1 cellular context compared by ENCODE assay signal in genomic region chr5:3225201-3225960, GRCh38.
TF ChIP-seq lines count a peak whose summit lies in the region.

No MANE protein-coding gene starts in this region.

TF ChIP-seq in H1, 55 proteins besides CTCF, POLR2A, EP300 and RAD21 (continued from another document):
- no peak for TF ChIP-seq CHD7 (IDR thresholded peaks at IDR 0.05; ENCODE audit: insufficient replicate concordance, low read length)
- no peak for TF ChIP-seq BRCA1 (IDR thresholded peaks at IDR 0.05; ENCODE audit: low read depth, low read length)
- no peak for TF ChIP-seq RFX5 (IDR thresholded peaks at IDR 0.05; ENCODE audit: borderline replicate concordance, low read depth, low read length)
